Comparison of ENCODE assay signal across 1 cellular context in the genomic region with DNA sequence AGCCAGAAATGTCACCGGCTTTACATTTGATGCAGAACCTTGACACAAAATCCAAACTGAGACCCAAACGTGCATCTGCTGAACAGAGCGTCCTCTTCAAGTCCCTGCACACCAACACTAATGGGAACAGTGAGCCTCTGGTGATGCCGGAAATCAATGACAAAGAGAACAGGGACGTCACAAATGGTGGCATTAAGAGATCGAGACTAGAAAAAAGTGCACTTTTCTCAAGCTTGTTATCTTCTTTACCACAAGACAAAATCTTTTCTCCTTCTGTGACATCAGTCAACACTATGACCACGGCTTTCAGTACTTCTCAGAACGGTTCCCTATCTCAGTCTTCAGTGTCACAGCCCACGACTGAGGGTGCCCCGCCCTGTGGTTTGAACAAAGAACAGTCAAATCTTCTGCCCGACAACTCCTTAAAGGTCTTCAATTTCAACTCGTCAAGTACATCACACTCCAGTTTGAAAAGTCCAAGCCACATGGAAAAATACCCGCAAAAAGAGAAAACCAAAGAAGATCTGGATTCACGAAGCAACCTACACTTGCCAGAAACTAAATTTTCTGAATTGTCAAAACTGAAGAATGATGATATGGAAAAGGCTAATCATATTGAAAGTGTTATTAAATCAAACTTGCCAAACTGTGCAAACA.
TF ChIP-seq lines count a peak whose summit lies in the region.

No MANE protein-coding gene starts in this region.

TF ChIP-seq in GM12878, 131 proteins besides CTCF, POLR2A, EP300 and RAD21 (continued from another document and continues in another):
- TF ChIP-seq NRF1 (conservative IDR thresholded peaks at IDR 0.05; ENCODE audit: low read depth, low read length) (0 out of 2 replicates have a peak, but pooled peaks have one; percentile 13), ZNF622 (IDR thresholded peaks at IDR 0.05) (no peak), POU2F2 (IDR thresholded peaks at IDR 0.05; ENCODE audit: borderline replicate concordance, low read depth, low read length) (0 out of 3 replicates have a peak, but pooled peaks have one; percentile 19), RELA (IDR thresholded peaks at IDR 0.05; ENCODE audit: borderline replicate concordance, partially characterized antibody) (peak; percentile 43), MYC (IDR thresholded peaks at IDR 0.05; ENCODE audit: insufficient read depth, insufficient read length, insufficient replicate concordance, low read length, severe bottlenecking) (no peak), POLR2AphosphoS2 (IDR thresholded peaks at IDR 0.05; ENCODE audit: low read depth, low read length) (no peak), CBX5 (IDR thresholded peaks at IDR 0.05; ENCODE audit: low read depth) (0 out of 2 replicates have a peak, but pooled peaks have one; percentile 35), SREBF1 (IDR thresholded peaks at IDR 0.05; ENCODE audit: low read length) (0 out of 2 replicates have a peak, but pooled peaks have one; percentile 11), JUNB (IDR thresholded peaks at IDR 0.05) (peak; percentile 95), NFXL1 (IDR thresholded peaks at IDR 0.05; ENCODE audit: borderline replicate concordance) (no peak), ZNF207 (IDR thresholded peaks at IDR 0.05; ENCODE audit: borderline replicate concordance) (no peak), FOS (IDR thresholded peaks at IDR 0.05; ENCODE audit: borderline replicate concordance, extremely low read depth, insufficient read length) (no peak), ZZZ3 (IDR thresholded peaks at IDR 0.05; ENCODE audit: control insufficient read depth, insufficient read length, low read depth) (no peak), ATF7 (IDR thresholded peaks at IDR 0.05; ENCODE audit: low read depth) (peak; percentile 94), ESRRA (IDR thresholded peaks at IDR 0.05; ENCODE audit: low read length) (no peak), ZNF384 (IDR thresholded peaks at IDR 0.05; ENCODE audit: borderline replicate concordance, low read depth, low read length) (peak; percentile 84), MTA2 (IDR thresholded peaks at IDR 0.05; ENCODE audit: low read depth) (peak; percentile 85), MXI1 (IDR thresholded peaks at IDR 0.05; ENCODE audit: low read depth, low read length) (no peak; the same call in none of the 2 replicates), ZBED1 (IDR thresholded peaks at IDR 0.05; ENCODE audit: borderline replicate concordance) (peak; percentile 95), GABPA (IDR thresholded peaks at IDR 0.05; ENCODE audit: low read depth) (peak; percentile 45; the same call in 1 of the 2 replicates), FOXK2 (IDR thresholded peaks at IDR 0.05) (no peak), SRF (IDR thresholded peaks at IDR 0.05; ENCODE audit: low read depth in 2 of 2, low read length in 2 of 2) (no peak), TCF12 (IDR thresholded peaks at IDR 0.05; ENCODE audit: low read depth, low read length) (no peak), PAX5 (IDR thresholded peaks at IDR 0.05; ENCODE audit: borderline replicate concordance, low read depth, low read length) (0 out of 2 replicates have a peak, but pooled peaks have one; percentile 26), EED (IDR thresholded peaks at IDR 0.05; ENCODE audit: low read depth) (peak; percentile 67; the same call in 1 of the 2 replicates), BACH1 (IDR thresholded peaks at IDR 0.05; ENCODE audit: borderline replicate concordance) (peak; percentile 92), SUZ12 (IDR thresholded peaks at IDR 0.05; ENCODE audit: unreplicated experiment) (no peak), CHD1 (IDR thresholded peaks at IDR 0.05; ENCODE audit: low read depth, low read length) (0 out of 2 replicates have a peak, but pooled peaks have one; percentile 30), NFYA (IDR thresholded peaks at IDR 0.05; ENCODE audit: borderline replicate concordance, low read depth, low read length) (no peak), NR2C1 (IDR thresholded peaks at IDR 0.05) (no peak), CEBPB (IDR thresholded peaks at IDR 0.05; ENCODE audit: borderline replicate concordance in 1 of 2, low read depth in 2 of 2, low read length in 2 of 2) (peak in 1 of 2 experiments; percentile 21; a peak in 1 of 4 replicates), BMI1 (IDR thresholded peaks at IDR 0.05; ENCODE audit: borderline replicate concordance) (peak; percentile 24; the same call in 1 of the 2 replicates), DPF2 (IDR thresholded peaks at IDR 0.05) (peak; percentile 77; the same call in 1 of the 2 replicates), NFIC (IDR thresholded peaks at IDR 0.05; ENCODE audit: low read depth, low read length) (peak; percentile 82)
- TF ChIP-seq, protein P1, sequence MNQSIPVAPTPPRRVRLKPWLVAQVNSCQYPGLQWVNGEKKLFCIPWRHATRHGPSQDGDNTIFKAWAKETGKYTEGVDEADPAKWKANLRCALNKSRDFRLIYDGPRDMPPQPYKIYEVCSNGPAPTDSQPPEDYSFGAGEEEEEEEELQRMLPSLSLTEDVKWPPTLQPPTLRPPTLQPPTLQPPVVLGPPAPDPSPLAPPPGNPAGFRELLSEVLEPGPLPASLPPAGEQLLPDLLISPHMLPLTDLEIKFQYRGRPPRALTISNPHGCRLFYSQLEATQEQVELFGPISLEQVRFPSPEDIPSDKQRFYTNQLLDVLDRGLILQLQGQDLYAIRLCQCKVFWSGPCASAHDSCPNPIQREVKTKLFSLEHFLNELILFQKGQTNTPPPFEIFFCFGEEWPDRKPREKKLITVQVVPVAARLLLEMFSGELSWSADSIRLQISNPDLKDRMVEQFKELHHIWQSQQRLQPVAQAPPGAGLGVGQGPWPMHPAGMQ (IDR thresholded peaks at IDR 0.05; ENCODE audit: borderline replicate concordance), result no peak
- TF ChIP-seq, protein P2, sequence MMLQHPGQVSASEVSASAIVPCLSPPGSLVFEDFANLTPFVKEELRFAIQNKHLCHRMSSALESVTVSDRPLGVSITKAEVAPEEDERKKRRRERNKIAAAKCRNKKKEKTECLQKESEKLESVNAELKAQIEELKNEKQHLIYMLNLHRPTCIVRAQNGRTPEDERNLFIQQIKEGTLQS (IDR thresholded peaks at IDR 0.05; ENCODE audit: borderline replicate concordance, extremely low read depth, low read depth, low read length), result no peak
- TF ChIP-seq, protein P3, sequence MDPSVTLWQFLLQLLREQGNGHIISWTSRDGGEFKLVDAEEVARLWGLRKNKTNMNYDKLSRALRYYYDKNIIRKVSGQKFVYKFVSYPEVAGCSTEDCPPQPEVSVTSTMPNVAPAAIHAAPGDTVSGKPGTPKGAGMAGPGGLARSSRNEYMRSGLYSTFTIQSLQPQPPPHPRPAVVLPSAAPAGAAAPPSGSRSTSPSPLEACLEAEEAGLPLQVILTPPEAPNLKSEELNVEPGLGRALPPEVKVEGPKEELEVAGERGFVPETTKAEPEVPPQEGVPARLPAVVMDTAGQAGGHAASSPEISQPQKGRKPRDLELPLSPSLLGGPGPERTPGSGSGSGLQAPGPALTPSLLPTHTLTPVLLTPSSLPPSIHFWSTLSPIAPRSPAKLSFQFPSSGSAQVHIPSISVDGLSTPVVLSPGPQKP (IDR thresholded peaks at IDR 0.05; ENCODE audit: low read depth, low read length), result no peak
- TF ChIP-seq, protein P4, sequence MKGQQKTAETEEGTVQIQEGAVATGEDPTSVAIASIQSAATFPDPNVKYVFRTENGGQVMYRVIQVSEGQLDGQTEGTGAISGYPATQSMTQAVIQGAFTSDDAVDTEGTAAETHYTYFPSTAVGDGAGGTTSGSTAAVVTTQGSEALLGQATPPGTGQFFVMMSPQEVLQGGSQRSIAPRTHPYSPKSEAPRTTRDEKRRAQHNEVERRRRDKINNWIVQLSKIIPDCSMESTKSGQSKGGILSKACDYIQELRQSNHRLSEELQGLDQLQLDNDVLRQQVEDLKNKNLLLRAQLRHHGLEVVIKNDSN (IDR thresholded peaks at IDR 0.05; ENCODE audit: borderline replicate concordance, extremely low read length, insufficient read depth, low read depth, low read length), result no peak
- TF ChIP-seq, protein P5, sequence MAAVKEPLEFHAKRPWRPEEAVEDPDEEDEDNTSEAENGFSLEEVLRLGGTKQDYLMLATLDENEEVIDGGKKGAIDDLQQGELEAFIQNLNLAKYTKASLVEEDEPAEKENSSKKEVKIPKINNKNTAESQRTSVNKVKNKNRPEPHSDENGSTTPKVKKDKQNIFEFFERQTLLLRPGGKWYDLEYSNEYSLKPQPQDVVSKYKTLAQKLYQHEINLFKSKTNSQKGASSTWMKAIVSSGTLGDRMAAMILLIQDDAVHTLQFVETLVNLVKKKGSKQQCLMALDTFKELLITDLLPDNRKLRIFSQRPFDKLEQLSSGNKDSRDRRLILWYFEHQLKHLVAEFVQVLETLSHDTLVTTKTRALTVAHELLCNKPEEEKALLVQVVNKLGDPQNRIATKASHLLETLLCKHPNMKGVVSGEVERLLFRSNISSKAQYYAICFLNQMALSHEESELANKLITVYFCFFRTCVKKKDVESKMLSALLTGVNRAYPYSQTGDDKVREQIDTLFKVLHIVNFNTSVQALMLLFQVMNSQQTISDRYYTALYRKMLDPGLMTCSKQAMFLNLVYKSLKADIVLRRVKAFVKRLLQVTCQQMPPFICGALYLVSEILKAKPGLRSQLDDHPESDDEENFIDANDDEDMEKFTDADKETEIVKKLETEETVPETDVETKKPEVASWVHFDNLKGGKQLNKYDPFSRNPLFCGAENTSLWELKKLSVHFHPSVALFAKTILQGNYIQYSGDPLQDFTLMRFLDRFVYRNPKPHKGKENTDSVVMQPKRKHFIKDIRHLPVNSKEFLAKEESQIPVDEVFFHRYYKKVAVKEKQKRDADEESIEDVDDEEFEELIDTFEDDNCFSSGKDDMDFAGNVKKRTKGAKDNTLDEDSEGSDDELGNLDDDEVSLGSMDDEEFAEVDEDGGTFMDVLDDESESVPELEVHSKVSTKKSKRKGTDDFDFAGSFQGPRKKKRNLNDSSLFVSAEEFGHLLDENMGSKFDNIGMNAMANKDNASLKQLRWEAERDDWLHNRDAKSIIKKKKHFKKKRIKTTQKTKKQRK (IDR thresholded peaks at IDR 0.05; ENCODE audit: low read depth, low read length), result no peak
- TF ChIP-seq, protein P6, sequence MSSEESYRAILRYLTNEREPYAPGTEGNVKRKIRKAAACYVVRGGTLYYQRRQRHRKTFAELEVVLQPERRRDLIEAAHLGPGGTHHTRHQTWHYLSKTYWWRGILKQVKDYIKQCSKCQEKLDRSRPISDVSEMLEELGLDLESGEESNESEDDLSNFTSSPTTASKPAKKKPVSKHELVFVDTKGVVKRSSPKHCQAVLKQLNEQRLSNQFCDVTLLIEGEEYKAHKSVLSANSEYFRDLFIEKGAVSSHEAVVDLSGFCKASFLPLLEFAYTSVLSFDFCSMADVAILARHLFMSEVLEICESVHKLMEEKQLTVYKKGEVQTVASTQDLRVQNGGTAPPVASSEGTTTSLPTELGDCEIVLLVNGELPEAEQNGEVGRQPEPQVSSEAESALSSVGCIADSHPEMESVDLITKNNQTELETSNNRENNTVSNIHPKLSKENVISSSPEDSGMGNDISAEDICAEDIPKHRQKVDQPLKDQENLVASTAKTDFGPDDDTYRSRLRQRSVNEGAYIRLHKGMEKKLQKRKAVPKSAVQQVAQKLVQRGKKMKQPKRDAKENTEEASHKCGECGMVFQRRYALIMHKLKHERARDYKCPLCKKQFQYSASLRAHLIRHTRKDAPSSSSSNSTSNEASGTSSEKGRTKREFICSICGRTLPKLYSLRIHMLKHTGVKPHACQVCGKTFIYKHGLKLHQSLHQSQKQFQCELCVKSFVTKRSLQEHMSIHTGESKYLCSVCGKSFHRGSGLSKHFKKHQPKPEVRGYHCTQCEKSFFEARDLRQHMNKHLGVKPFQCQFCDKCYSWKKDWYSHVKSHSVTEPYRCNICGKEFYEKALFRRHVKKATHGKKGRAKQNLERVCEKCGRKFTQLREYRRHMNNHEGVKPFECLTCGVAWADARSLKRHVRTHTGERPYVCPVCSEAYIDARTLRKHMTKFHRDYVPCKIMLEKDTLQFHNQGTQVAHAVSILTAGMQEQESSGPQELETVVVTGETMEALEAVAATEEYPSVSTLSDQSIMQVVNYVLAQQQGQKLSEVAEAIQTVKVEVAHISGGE (CRISPR knock-in tag; IDR thresholded peaks at IDR 0.05), result no peak
- TF ChIP-seq, protein P7, sequence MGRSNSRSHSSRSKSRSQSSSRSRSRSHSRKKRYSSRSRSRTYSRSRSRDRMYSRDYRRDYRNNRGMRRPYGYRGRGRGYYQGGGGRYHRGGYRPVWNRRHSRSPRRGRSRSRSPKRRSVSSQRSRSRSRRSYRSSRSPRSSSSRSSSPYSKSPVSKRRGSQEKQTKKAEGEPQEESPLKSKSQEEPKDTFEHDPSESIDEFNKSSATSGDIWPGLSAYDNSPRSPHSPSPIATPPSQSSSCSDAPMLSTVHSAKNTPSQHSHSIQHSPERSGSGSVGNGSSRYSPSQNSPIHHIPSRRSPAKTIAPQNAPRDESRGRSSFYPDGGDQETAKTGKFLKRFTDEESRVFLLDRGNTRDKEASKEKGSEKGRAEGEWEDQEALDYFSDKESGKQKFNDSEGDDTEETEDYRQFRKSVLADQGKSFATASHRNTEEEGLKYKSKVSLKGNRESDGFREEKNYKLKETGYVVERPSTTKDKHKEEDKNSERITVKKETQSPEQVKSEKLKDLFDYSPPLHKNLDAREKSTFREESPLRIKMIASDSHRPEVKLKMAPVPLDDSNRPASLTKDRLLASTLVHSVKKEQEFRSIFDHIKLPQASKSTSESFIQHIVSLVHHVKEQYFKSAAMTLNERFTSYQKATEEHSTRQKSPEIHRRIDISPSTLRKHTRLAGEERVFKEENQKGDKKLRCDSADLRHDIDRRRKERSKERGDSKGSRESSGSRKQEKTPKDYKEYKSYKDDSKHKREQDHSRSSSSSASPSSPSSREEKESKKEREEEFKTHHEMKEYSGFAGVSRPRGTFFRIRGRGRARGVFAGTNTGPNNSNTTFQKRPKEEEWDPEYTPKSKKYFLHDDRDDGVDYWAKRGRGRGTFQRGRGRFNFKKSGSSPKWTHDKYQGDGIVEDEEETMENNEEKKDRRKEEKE (IDR thresholded peaks at IDR 0.05), result no peak
- TF ChIP-seq, protein P8, sequence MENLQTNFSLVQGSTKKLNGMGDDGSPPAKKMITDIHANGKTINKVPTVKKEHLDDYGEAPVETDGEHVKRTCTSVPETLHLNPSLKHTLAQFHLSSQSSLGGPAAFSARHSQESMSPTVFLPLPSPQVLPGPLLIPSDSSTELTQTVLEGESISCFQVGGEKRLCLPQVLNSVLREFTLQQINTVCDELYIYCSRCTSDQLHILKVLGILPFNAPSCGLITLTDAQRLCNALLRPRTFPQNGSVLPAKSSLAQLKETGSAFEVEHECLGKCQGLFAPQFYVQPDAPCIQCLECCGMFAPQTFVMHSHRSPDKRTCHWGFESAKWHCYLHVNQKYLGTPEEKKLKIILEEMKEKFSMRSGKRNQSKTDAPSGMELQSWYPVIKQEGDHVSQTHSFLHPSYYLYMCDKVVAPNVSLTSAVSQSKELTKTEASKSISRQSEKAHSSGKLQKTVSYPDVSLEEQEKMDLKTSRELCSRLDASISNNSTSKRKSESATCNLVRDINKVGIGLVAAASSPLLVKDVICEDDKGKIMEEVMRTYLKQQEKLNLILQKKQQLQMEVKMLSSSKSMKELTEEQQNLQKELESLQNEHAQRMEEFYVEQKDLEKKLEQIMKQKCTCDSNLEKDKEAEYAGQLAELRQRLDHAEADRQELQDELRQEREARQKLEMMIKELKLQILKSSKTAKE (IDR thresholded peaks at IDR 0.05; ENCODE audit: low read depth, poor library complexity, severe bottlenecking), result peak; percentile 91
- TF ChIP-seq, protein P9, sequence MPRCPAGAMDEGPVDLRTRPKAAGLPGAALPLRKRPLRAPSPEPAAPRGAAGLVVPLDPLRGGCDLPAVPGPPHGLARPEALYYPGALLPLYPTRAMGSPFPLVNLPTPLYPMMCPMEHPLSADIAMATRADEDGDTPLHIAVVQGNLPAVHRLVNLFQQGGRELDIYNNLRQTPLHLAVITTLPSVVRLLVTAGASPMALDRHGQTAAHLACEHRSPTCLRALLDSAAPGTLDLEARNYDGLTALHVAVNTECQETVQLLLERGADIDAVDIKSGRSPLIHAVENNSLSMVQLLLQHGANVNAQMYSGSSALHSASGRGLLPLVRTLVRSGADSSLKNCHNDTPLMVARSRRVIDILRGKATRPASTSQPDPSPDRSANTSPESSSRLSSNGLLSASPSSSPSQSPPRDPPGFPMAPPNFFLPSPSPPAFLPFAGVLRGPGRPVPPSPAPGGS (IDR thresholded peaks at IDR 0.05; ENCODE audit: borderline replicate concordance, insufficient read depth, low read depth, low read length, poor library complexity, severe bottlenecking), result peak; percentile 48
